Comparison of ENCODE assay signal across 21 cellular contexts in genomic region chr7:106548491-106548890, GRCh38.
"Had no signal": no experiment of that assay in that cellular context is flagged by ENCODE, and none has a peak within 500 bp of the region (broad histone marks: within the 10 kb centered on the region; RNA-seq: fewer than 3 reads in every experiment).

No MANE protein-coding gene starts in this region.

- H3K4me1 ChIP-seq: colonic mucosa, foreskin keratinocyte, gastrocnemius medialis, left lung had no signal

- ATAC-seq: effector memory CD8-positive, alpha-beta T cell; esophagus mucosa; foreskin keratinocyte; gastrocnemius medialis; heart right ventricle; left cardiac atrium; left lung; left ventricle myocardium superior; lower lobe of right lung; mucosa of descending colon had no signal

- H3K4me3 ChIP-seq: colonic mucosa, gastrocnemius medialis, heart right ventricle, left lung, lower lobe of right lung, mucosa of descending colon had no signal

- DNase-seq: colonic mucosa; cortex of kidney; effector CD8-positive, alpha-beta T cell; effector memory CD8-positive, alpha-beta T cell; endodermal cell; erythroblast; foreskin keratinocyte; gastrocnemius medialis; glutamatergic neuron; head of caudate nucleus; heart right ventricle; hippocampal formation; left cardiac atrium; left lung; left ventricle myocardium superior; lower lobe of right lung; mesenchymal stem cell; mucosa of descending colon; naive B cell had no signal

- H3K36me3 ChIP-seq: colonic mucosa, gastrocnemius medialis, heart right ventricle, left lung, lower lobe of right lung had no signal

- H3K27ac ChIP-seq: colonic mucosa, epithelial cell of prostate, foreskin keratinocyte, gastrocnemius medialis, heart right ventricle, left lung, lower lobe of right lung had no signal

- H3K9me3 ChIP-seq: colonic mucosa, gastrocnemius medialis, heart right ventricle, left lung, lower lobe of right lung, mucosa of descending colon had no signal

- H3K27me3 ChIP-seq: colonic mucosa, foreskin keratinocyte, gastrocnemius medialis, heart right ventricle, left lung had no signal
